ENCODE assay signal across 1 cellular context in genomic region chr17:1762233-1762905, GRCh38.
A peak's percentile ranks its signal among the peaks of the same experiment; 100 is the strongest.
TF ChIP-seq lines count a peak whose summit lies in the region.

No MANE protein-coding gene starts in this region.

TF ChIP-seq in HepG2, 621 proteins besides CTCF, POLR2A, EP300 and RAD21 (continued from another document and continues in another):
- TF ChIP-seq, protein P1, sequence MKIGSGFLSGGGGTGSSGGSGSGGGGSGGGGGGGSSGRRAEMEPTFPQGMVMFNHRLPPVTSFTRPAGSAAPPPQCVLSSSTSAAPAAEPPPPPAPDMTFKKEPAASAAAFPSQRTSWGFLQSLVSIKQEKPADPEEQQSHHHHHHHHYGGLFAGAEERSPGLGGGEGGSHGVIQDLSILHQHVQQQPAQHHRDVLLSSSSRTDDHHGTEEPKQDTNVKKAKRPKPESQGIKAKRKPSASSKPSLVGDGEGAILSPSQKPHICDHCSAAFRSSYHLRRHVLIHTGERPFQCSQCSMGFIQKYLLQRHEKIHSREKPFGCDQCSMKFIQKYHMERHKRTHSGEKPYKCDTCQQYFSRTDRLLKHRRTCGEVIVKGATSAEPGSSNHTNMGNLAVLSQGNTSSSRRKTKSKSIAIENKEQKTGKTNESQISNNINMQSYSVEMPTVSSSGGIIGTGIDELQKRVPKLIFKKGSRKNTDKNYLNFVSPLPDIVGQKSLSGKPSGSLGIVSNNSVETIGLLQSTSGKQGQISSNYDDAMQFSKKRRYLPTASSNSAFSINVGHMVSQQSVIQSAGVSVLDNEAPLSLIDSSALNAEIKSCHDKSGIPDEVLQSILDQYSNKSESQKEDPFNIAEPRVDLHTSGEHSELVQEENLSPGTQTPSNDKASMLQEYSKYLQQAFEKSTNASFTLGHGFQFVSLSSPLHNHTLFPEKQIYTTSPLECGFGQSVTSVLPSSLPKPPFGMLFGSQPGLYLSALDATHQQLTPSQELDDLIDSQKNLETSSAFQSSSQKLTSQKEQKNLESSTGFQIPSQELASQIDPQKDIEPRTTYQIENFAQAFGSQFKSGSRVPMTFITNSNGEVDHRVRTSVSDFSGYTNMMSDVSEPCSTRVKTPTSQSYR (CRISPR knock-in tag; IDR thresholded peaks at IDR 0.05; ENCODE audit: borderline replicate concordance) = no peak
- TF ChIP-seq ZNF598 (CRISPR knock-in tag; IDR thresholded peaks at IDR 0.05; ENCODE audit: borderline replicate concordance) = no peak
- no peak for TF ChIP-seq ZBTB37 (CRISPR knock-in tag; IDR thresholded peaks at IDR 0.05)
- no peak for TF ChIP-seq ZNF317 (CRISPR knock-in tag; IDR thresholded peaks at IDR 0.05)
- peak; percentile 20 for TF ChIP-seq TEAD3 (CRISPR knock-in tag; optimal IDR thresholded peaks at IDR 0.05; ENCODE audit: borderline replicate concordance)
- TF ChIP-seq PTBP1 (IDR thresholded peaks at IDR 0.05; ENCODE audit: low read depth, low read length, poor library complexity, severe bottlenecking) = no peak
- TF ChIP-seq CHD2 (IDR thresholded peaks at IDR 0.05; ENCODE audit: low read depth, low read length) = no peak
- TF ChIP-seq RBAK (CRISPR knock-in tag; IDR thresholded peaks at IDR 0.05) = no peak
- peak; percentile 96 for TF ChIP-seq ZNF574 (CRISPR knock-in tag; IDR thresholded peaks at IDR 0.05)
- no peak for TF ChIP-seq MAF1 (CRISPR knock-in tag; IDR thresholded peaks at IDR 0.05; ENCODE audit: borderline replicate concordance)
- TF ChIP-seq, protein P2, sequence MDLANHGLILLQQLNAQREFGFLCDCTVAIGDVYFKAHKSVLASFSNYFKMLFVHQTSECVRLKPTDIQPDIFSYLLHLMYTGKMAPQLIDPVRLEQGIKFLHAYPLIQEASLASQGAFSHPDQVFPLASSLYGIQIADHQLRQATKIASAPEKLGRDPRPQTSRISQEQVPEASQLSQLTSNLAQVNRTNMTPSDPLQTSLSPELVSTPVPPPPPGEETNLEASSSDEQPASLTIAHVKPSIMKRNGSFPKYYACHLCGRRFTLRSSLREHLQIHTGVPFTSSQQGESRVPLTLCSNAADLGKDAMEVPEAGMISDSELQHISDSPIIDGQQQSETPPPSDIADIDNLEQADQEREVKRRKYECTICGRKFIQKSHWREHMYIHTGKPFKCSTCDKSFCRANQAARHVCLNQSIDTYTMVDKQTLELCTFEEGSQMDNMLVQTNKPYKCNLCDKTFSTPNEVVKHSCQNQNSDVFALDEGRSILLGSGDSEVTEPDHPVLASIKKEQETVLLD (CRISPR knock-in tag; IDR thresholded peaks at IDR 0.05; ENCODE audit: low read depth) = no peak
- no peak for TF ChIP-seq CEBPB (IDR thresholded peaks at IDR 0.05; ENCODE audit: borderline replicate concordance, low read depth, low read length)
- TF ChIP-seq KDM3A (CRISPR knock-in tag; IDR thresholded peaks at IDR 0.05; ENCODE audit: low read depth) = no peak
- TF ChIP-seq NR2C2 (CRISPR knock-in tag; IDR thresholded peaks at IDR 0.05; ENCODE audit: borderline replicate concordance) = no peak
- TF ChIP-seq, protein P3, sequence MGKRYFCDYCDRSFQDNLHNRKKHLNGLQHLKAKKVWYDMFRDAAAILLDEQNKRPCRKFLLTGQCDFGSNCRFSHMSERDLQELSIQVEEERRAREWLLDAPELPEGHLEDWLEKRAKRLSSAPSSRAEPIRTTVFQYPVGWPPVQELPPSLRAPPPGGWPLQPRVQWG (CRISPR knock-in tag; IDR thresholded peaks at IDR 0.05; ENCODE audit: borderline replicate concordance, low read depth) = no peak
- TF ChIP-seq, protein P4, sequence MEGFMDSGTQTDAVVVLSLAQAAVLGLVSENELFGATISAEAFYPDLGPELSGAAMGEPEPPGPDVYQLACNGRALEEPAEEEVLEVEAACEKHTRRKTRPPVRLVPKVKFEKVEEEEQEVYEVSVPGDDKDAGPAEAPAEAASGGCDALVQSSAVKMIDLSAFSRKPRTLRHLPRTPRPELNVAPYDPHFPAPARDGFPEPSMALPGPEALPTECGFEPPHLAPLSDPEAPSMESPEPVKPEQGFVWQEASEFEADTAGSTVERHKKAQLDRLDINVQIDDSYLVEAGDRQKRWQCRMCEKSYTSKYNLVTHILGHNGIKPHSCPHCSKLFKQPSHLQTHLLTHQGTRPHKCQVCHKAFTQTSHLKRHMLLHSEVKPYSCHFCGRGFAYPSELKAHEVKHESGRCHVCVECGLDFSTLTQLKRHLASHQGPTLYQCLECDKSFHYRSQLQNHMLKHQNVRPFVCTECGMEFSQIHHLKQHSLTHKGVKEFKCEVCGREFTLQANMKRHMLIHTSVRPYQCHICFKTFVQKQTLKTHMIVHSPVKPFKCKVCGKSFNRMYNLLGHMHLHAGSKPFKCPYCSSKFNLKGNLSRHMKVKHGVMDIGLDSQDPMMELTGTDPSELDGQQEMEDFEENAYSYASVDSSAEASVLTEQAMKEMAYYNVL (CRISPR knock-in tag; IDR thresholded peaks at IDR 0.05; ENCODE audit: borderline replicate concordance) = no peak
- TF ChIP-seq SAP130 (CRISPR knock-in tag; IDR thresholded peaks at IDR 0.05; ENCODE audit: low read depth) = peak; percentile 42; the same call in 1 of the 2 replicates
- TF ChIP-seq ZNF207 (IDR thresholded peaks at IDR 0.05; ENCODE audit: borderline replicate concordance) = no peak
- no peak for TF ChIP-seq ZNF350 (CRISPR knock-in tag; IDR thresholded peaks at IDR 0.05; ENCODE audit: borderline replicate concordance, low read depth)
- TF ChIP-seq NFAT5 (CRISPR knock-in tag; IDR thresholded peaks at IDR 0.05) = peak; percentile 9; the same call in 1 of the 2 replicates
- no peak for TF ChIP-seq ZNF841 (CRISPR knock-in tag; IDR thresholded peaks at IDR 0.05; ENCODE audit: borderline replicate concordance)
- TF ChIP-seq SNAPC2 (CRISPR knock-in tag; IDR thresholded peaks at IDR 0.05) = no peak
- TF ChIP-seq ZNF253 (CRISPR knock-in tag; IDR thresholded peaks at IDR 0.05; ENCODE audit: borderline replicate concordance) = 0 out of 2 replicates have a peak, but pooled peaks have one; percentile 1
- TF ChIP-seq MBD4 (IDR thresholded peaks at IDR 0.05; ENCODE audit: borderline replicate concordance, low read length) = no peak
- TF ChIP-seq ZC3H4 (CRISPR knock-in tag; IDR thresholded peaks at IDR 0.05; ENCODE audit: borderline replicate concordance) = 0 out of 2 replicates have a peak, but pooled peaks have one; percentile 47
- no peak for TF ChIP-seq RFX1 (IDR thresholded peaks at IDR 0.05)
- no peak for TF ChIP-seq RFX3 (CRISPR knock-in tag; IDR thresholded peaks at IDR 0.05)
- TF ChIP-seq, protein P5, sequence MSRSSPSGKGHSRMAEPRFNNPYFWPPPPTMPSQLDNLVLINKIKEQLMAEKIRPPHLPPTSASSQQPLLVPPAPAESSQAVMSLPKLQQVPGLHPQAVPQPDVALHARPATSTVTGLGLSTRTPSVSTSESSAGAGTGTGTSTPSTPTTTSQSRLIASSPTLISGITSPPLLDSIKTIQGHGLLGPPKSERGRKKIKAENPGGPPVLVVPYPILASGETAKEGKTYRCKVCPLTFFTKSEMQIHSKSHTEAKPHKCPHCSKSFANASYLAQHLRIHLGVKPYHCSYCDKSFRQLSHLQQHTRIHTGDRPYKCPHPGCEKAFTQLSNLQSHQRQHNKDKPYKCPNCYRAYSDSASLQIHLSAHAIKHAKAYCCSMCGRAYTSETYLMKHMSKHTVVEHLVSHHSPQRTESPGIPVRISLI (CRISPR knock-in tag; IDR thresholded peaks at IDR 0.05; ENCODE audit: borderline replicate concordance) = no peak
- no peak for TF ChIP-seq ZNF101 (CRISPR knock-in tag; IDR thresholded peaks at IDR 0.05; ENCODE audit: borderline replicate concordance, low read depth)
- no peak for TF ChIP-seq RORA (CRISPR knock-in tag; IDR thresholded peaks at IDR 0.05)
- no peak for TF ChIP-seq MAFK (conservative IDR thresholded peaks at IDR 0.05 in 1 of 2, IDR thresholded peaks at IDR 0.05 in 1 of 2; ENCODE audit: low read length in 2 of 2)
- TF ChIP-seq, protein P6, sequence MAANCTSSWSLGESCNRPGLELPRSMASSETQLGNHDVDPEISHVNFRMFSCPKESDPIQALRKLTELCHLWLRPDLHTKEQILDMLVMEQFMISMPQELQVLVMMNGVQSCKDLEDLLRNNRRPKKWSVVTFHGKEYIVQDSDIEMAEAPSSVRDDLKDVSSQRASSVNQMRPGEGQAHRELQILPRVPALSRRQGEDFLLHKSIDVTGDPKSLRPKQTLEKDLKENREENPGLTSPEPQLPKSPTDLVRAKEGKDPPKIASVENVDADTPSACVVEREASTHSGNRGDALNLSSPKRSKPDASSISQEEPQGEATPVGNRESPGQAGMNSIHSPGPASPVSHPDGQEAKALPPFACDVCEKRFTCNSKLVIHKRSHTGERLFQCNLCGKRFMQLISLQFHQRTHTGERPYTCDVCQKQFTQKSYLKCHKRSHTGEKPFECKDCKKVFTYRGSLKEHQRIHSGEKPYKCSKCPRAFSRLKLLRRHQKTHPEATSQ (CRISPR knock-in tag; IDR thresholded peaks at IDR 0.05; ENCODE audit: borderline replicate concordance) = no peak
- no peak for TF ChIP-seq IKZF4 (CRISPR knock-in tag; IDR thresholded peaks at IDR 0.05; ENCODE audit: borderline replicate concordance, low read depth, not compliant biosample characterization)
- TF ChIP-seq ZNF577 (CRISPR knock-in tag; IDR thresholded peaks at IDR 0.05; ENCODE audit: borderline replicate concordance, low read depth) = 0 out of 2 replicates have a peak, but pooled peaks have one; percentile 71
- no peak for TF ChIP-seq SUZ12 (IDR thresholded peaks at IDR 0.05; ENCODE audit: low read depth, low read length)
- TF ChIP-seq KDM6A (CRISPR knock-in tag; IDR thresholded peaks at IDR 0.05; ENCODE audit: low read depth) = no peak
- no peak for TF ChIP-seq KLF15 (CRISPR knock-in tag; IDR thresholded peaks at IDR 0.05; ENCODE audit: borderline replicate concordance)
